Comparison of ENCODE assay signal across 20 cellular contexts in genomic region chr13:76725211-76725610, GRCh38.
DNase-seq lines count a peak whose midpoint lies in the region; ATAC-seq and TF ChIP-seq lines count a peak whose summit lies in the region.
"Had no signal": no experiment of that assay in that cellular context is flagged by ENCODE, and none has a peak within 500 bp of the region (broad histone marks: within the 10 kb centered on the region; RNA-seq: fewer than 3 reads in every experiment).

No MANE protein-coding gene starts in this region.

- H3K4me3 ChIP-seq in GM23338: no peak overlapping the region
- no peak overlapping the region for H3K4me3 ChIP-seq in brain microvascular endothelial cell (ENCODE audit: low read depth, low read length)
- no peak overlapping the region for H3K4me3 ChIP-seq in skeletal muscle satellite cell (ENCODE audit: low read length)
- H3K4me3 ChIP-seq: Peyer's patch, skin epidermis, thyroid gland had no signal

- H3F3A ChIP-seq in GM23338 (replicated peaks; ENCODE audit: low read depth): no peaks in the 10 kb centered on the region

- no peak overlapping the region for H3K27ac Mint-ChIP-seq in GM23338
- H3K27ac Mint-ChIP-seq: activated CD4-positive, alpha-beta T cell treated with anti-CD3 and anti-CD28 coated beads, Interleukin-2, amount 10 ng/mL, durations not matched to agents 7 days and 5 days; natural killer cell treated with Interleukin-12 subunit alpha and Interleukin-12 subunit beta and Interleukin-15 and Interleukin-18, amount 100 ng/mL, for 72 hours; stimulated activated effector memory CD8-positive, alpha-beta T cell treated with anti-CD3 and anti-CD28 coated beads, Interleukin-12 subunit alpha, Interleukin-12 subunit beta, amount 100 ng/mL, for 72 hours had no signal

- no peak overlapping the region for H3K4me2 ChIP-seq in GM23338
- H3K4me2 ChIP-seq in skeletal muscle satellite cell (ENCODE audit: low read length): peak overlapping the region; percentile 37

- peaks cover 18% of the 10 kb centered on the region for H3K36me3 Mint-ChIP-seq in GM23338 (ENCODE audit: low read depth)
- H3K36me3 Mint-ChIP-seq: natural killer cell treated with Interleukin-12 subunit alpha and Interleukin-12 subunit beta and Interleukin-15 and Interleukin-18, amount 100 ng/mL, for 72 hours; stimulated activated effector memory CD8-positive, alpha-beta T cell treated with anti-CD3 and anti-CD28 coated beads, Interleukin-12 subunit alpha, Interleukin-12 subunit beta, amount 100 ng/mL, for 72 hours had no signal

- H3K27ac ChIP-seq in GM23338 (ENCODE audit: low read depth): no peak overlapping the region
- H3K27ac ChIP-seq in brain microvascular endothelial cell: peak overlapping the region; percentile 28
- H3K27ac ChIP-seq: Peyer's patch had no signal

- ATAC-seq in GM23338 (no peak), HG03025 (IDR thresholded peaks at IDR 0.05; ENCODE audit: low FRiP score, unreplicated experiment) (no peak), HG02588 (IDR thresholded peaks at IDR 0.05; ENCODE audit: unreplicated experiment) (no peak)
- ATAC-seq: natural killer cell treated with Interleukin-12 subunit alpha and Interleukin-12 subunit beta and Interleukin-15 and Interleukin-18, amount 100 ng/mL, for 72 hours; stimulated activated effector memory CD8-positive, alpha-beta T cell treated with anti-CD3 and anti-CD28 coated beads, Interleukin-12 subunit alpha, Interleukin-12 subunit beta, amount 100 ng/mL, for 72 hours had no signal

- no peaks in the 10 kb centered on the region for H3K36me3 ChIP-seq in GM23338 (ENCODE audit: insufficient read depth)
- no peaks in the 10 kb centered on the region for H3K36me3 ChIP-seq in brain microvascular endothelial cell (replicated peaks)
- H3K36me3 ChIP-seq in skeletal muscle satellite cell (ENCODE audit: insufficient read depth, low read length): no peaks in the 10 kb centered on the region
- H3K36me3 ChIP-seq: Peyer's patch, thyroid gland had no signal

- H3K79me2 ChIP-seq in GM23338 (replicated peaks; ENCODE audit: insufficient read depth): no peaks in the 10 kb centered on the region

- DNase-seq in GM23338 (ENCODE audit: low spot score) (no peak), brain microvascular endothelial cell (peak; percentile 30), foreskin melanocyte (peak; percentile 20), NCI-H446 (lab: John Stamatoyannopoulos, UW) (no peak), putamen (ENCODE audit: low spot score) (no peak)
- DNase-seq: activated CD4-positive, alpha-beta T cell treated with anti-CD3 and anti-CD28 coated beads, Interleukin-2, amount 10 ng/mL, durations not matched to agents 7 days and 5 days; activated naive CD4-positive, alpha-beta T cell; C1 segment of cervical spinal cord; effector memory CD4-positive, alpha-beta T cell; NCI-H2081 treated with DMSO at 0.1 percent for 48 hours; NCI-H748 treated with DMSO at 0.1 percent for 48 hours; Peyer's patch; thyroid gland had no signal

- in situ Hi-C loops in brain microvascular endothelial cell (cut with HindIII; ENCODE audit: low pct_ligation_motif_present, low sequenced_read_pairs): no loop called here

- TF ChIP-seq CTCF in GM23338 (conservative IDR thresholded peaks at IDR 0.05; ENCODE audit: low read depth in 2 of 2) (no peak), brain microvascular endothelial cell (IDR thresholded peaks at IDR 0.05; ENCODE audit: low read depth, low read length, missing control alignments) (no peak)

- no peaks in the 10 kb centered on the region for H3K27me3 Mint-ChIP-seq in GM23338 (ENCODE audit: insufficient read depth, low read depth, poor library complexity)
- H3K27me3 Mint-ChIP-seq: activated CD4-positive, alpha-beta T cell treated with anti-CD3 and anti-CD28 coated beads, Interleukin-2, amount 10 ng/mL, durations not matched to agents 7 days and 5 days; IgD-negative memory B cell; natural killer cell treated with Interleukin-12 subunit alpha and Interleukin-12 subunit beta and Interleukin-15 and Interleukin-18, amount 100 ng/mL, for 72 hours had no signal

- peaks cover 7% of the 10 kb centered on the region for H3K9me2 ChIP-seq in GM23338 (ENCODE audit: insufficient read depth)

- H4K20me1 ChIP-seq in GM23338 (replicated peaks; ENCODE audit: insufficient read depth): no peaks in the 10 kb centered on the region

- peak overlapping the region; percentile 76; the same call in 1 of the 2 replicates for H2AFZ ChIP-seq in GM23338

- H3K9me3 Mint-ChIP-seq in GM23338: peaks cover 27% of the 10 kb centered on the region
- H3K9me3 Mint-ChIP-seq: natural killer cell treated with Interleukin-12 subunit alpha and Interleukin-12 subunit beta and Interleukin-15 and Interleukin-18, amount 100 ng/mL, for 72 hours; stimulated activated effector memory CD8-positive, alpha-beta T cell treated with anti-CD3 and anti-CD28 coated beads, Interleukin-12 subunit alpha, Interleukin-12 subunit beta, amount 100 ng/mL, for 72 hours had no signal

- no peaks in the 10 kb centered on the region for H3K27me3 ChIP-seq in GM23338 (ENCODE audit: insufficient read depth)
- H3K27me3 ChIP-seq in brain microvascular endothelial cell (replicated peaks): no peaks in the 10 kb centered on the region
- no peaks in the 10 kb centered on the region for H3K27me3 ChIP-seq in skeletal muscle satellite cell (ENCODE audit: control insufficient read depth, insufficient read depth, low read length)
- H3K27me3 ChIP-seq: Peyer's patch, thyroid gland had no signal

- peak overlapping the region; percentile 23 for H3K9ac ChIP-seq in skeletal muscle satellite cell (ENCODE audit: low read depth, low read length)

- peaks cover 11% of the 10 kb centered on the region; the same call in 2 of the 3 replicates for H3K4me1 Mint-ChIP-seq in GM23338
- H3K4me1 Mint-ChIP-seq: activated CD4-positive, alpha-beta T cell treated with anti-CD3 and anti-CD28 coated beads, Interleukin-2, amount 10 ng/mL, durations not matched to agents 7 days and 5 days; IgD-negative memory B cell; stimulated activated effector memory CD8-positive, alpha-beta T cell treated with anti-CD3 and anti-CD28 coated beads, Interleukin-12 subunit alpha, Interleukin-12 subunit beta, amount 100 ng/mL, for 72 hours had no signal

- no peak overlapping the region for H3K4me3 Mint-ChIP-seq in GM23338
- H3K4me3 Mint-ChIP-seq: activated CD4-positive, alpha-beta T cell treated with anti-CD3 and anti-CD28 coated beads, Interleukin-2, amount 10 ng/mL, durations not matched to agents 7 days and 5 days; IgD-negative memory B cell; natural killer cell treated with Interleukin-12 subunit alpha and Interleukin-12 subunit beta and Interleukin-15 and Interleukin-18, amount 100 ng/mL, for 72 hours; stimulated activated effector memory CD8-positive, alpha-beta T cell treated with anti-CD3 and anti-CD28 coated beads, Interleukin-12 subunit alpha, Interleukin-12 subunit beta, amount 100 ng/mL, for 72 hours had no signal

- H3K4me1 ChIP-seq in GM23338 (ENCODE audit: insufficient read depth) (peaks cover 8% of the 10 kb centered on the region; the same call in 1 of the 2 replicates), skeletal muscle satellite cell (ENCODE audit: control insufficient read depth, insufficient read depth, low read length) (peaks cover 32% of the 10 kb centered on the region)
- H3K4me1 ChIP-seq: thyroid gland had no signal

- no peaks in the 10 kb centered on the region for H3K9me3 ChIP-seq in skeletal muscle satellite cell (replicated peaks; ENCODE audit: low read length)
- H3K9me3 ChIP-seq: Peyer's patch, thyroid gland had no signal

TF ChIP-seq in GM23338, 12 proteins besides CTCF, POLR2A, EP300 and RAD21 (continues in another document):
- TF ChIP-seq CREB1 (CRISPR knock-in tag; IDR thresholded peaks at IDR 0.05; ENCODE audit: low read depth) (no peak), REST (IDR thresholded peaks at IDR 0.05; ENCODE audit: unreplicated experiment) (no peak), EZH2 (IDR thresholded peaks at IDR 0.05; ENCODE audit: low read depth, unreplicated experiment) (no peak), POLR2AphosphoS5 (IDR thresholded peaks at IDR 0.05; ENCODE audit: low read depth) (no peak), ETS1 (IDR thresholded peaks at IDR 0.05) (no peak), NANOG (IDR thresholded peaks at IDR 0.05; ENCODE audit: borderline replicate concordance) (no peak)

Comparison
In these comparisons a context has a peak if more than half of its experiments do, and no peak if none do; other contexts are left out.
1. DNase-seq: peak in brain microvascular endothelial cell (single experiment) and foreskin melanocyte (single experiment); none in GM23338 (single experiment), NCI-H446 (0 of 2) and putamen (single experiment).